17 cellular contexts compared by ENCODE assay signal in the genomic region with DNA sequence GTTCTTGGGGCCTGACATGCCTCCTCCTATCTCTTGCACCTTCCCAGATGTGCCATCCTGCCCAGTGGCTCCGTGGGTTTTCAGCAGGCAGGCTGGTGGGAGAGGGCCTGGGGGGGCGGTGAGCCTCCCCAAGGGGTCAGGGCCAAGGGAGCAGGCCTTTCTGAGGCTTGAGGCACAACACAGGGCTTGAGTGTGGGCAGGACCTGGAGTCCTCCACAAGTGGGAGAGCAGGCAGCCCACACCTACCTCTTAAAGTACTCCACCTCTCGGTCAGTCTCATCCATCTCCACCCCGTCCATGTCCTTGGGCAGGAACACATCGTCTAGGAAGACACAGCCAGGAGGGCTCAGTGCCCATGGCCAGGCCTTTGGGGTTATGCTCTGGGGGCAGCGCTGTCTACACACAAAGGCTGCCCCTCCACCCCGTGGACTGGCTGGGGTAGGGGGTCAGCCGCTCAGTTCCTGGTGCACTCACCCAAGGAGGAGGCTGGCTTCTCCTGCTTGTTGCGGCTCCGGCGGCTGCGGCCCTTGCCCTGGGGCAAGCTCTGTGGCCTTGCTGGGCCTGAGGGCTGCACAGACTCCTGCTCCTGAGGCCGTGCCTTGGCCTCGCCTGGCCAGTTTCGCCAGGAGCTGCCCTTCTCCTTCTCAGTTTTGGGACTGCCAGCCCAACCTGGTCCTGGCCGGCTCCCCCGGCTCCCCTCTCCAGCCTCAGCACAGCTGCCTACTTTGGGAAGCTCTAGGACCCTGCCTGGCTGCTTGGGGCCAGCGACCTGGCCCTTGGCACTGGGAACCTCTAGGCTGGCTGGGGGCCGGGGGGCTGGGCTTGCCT.
"Had no signal": no experiment of that assay in that cellular context is flagged by ENCODE, and none has a peak within 500 bp of the region (broad histone marks: within the 10 kb centered on the region; RNA-seq: fewer than 3 reads in every experiment).

No MANE protein-coding gene starts in this region.

- ATAC-seq: activated naive CD4-positive, alpha-beta T cell treated with anti-CD3 and anti-CD28 coated beads, Interleukin-2, amount 50 U/mL, for 72 hours; left colon; SK-N-SH treated with all-trans-retinoic acid at 6 μM for 48 hours; T-cell had no signal

- H3K9me3 Mint-ChIP-seq: activated CD4-positive, alpha-beta T cell treated with anti-CD3 and anti-CD28 coated beads, Interleukin-2, amount 10 ng/mL, durations not matched to agents 24 days and 14 days; activated naive CD4-positive, alpha-beta T cell treated with anti-CD3 and anti-CD28 coated beads, Interleukin-2, amount 50 U/mL, for 72 hours; nephron; T-cell had no signal

- H3K36me3 Mint-ChIP-seq: activated naive CD4-positive, alpha-beta T cell treated with anti-CD3 and anti-CD28 coated beads, Interleukin-2, amount 50 U/mL, for 72 hours had no signal

- H3K4me3 Mint-ChIP-seq: activated CD4-positive, alpha-beta T cell treated with anti-CD3 and anti-CD28 coated beads, Interleukin-2, amount 10 ng/mL, durations not matched to agents 24 days and 14 days; nephron; T-cell had no signal

- H3K27ac Mint-ChIP-seq: activated CD4-positive, alpha-beta T cell treated with anti-CD3 and anti-CD28 coated beads, Interleukin-2, amount 10 ng/mL, durations not matched to agents 24 days and 14 days; nephron; T-cell had no signal

- H3K27me3 ChIP-seq: adrenal gland, esophagus squamous epithelium, stomach had no signal

- DNase-seq: activated CD4-positive, alpha-beta T cell treated with anti-CD3 and anti-CD28 coated beads, Interleukin-2, amount 10 ng/mL, durations not matched to agents 24 days and 14 days; activated CD4-positive, CD25-positive, alpha-beta regulatory T cell; activated gamma-delta T cell treated with Interleukin-2 at 50 U/mL for 16 hours; adrenal gland; dermis blood vessel endothelial cell; effector memory CD4-positive, alpha-beta T cell; esophagus squamous epithelium; left colon; midbrain; small intestine; stimulated activated CD4-positive, alpha-beta T cell treated with anti-CD3 and anti-CD28 coated beads, Interleukin-4, amount 100 ng/mL, for 1 hour; stomach; T-cell; trophoblast cell had no signal

- H3K27me3 Mint-ChIP-seq: activated CD4-positive, alpha-beta T cell treated with anti-CD3 and anti-CD28 coated beads, Interleukin-2, amount 10 ng/mL, durations not matched to agents 24 days and 14 days; T-cell had no signal

- H3K4me3 ChIP-seq: adrenal gland, esophagus squamous epithelium, stomach had no signal

- H3K27ac ChIP-seq: adrenal gland, stomach had no signal

- H3K9me3 ChIP-seq: adrenal gland, esophagus squamous epithelium, stomach had no signal
